Comparison of ENCODE assay signal across 8 cellular contexts in genomic region chr21:25639922-25640670, GRCh38. TPM values are rescaled to one million over a fixed set of nuclear protein-coding genes. Genes with fewer than 3 reads are reported as not detected.
DNase-seq lines count a peak whose midpoint lies in the region; ATAC-seq and TF ChIP-seq lines count a peak whose summit lies in the region.

No MANE protein-coding gene starts in this region.

- WGBS in testis, 2 donors, result 0 to 1% methylated on average over 18 to 39 of the region's 41 CpGs

- intact Hi-C loops in testis (cut with DNase I; ENCODE audit: low total_unique reads), result no loop called here

- peak overlapping the region; percentile 75 for H3K4me3 Mint-ChIP-seq in memory B cell

- ATAC-seq in HG02973 (IDR thresholded peaks at IDR 0.05; ENCODE audit: unreplicated experiment), result peak; percentile 14
- peak; percentile 16 for ATAC-seq in memory B cell (ENCODE audit: low read depth)

- peaks cover 6% of the 10 kb centered on the region for H3K27me3 Mint-ChIP-seq in memory B cell

- H3K4me1 Mint-ChIP-seq in memory B cell, result peaks cover 9% of the 10 kb centered on the region

- TF ChIP-seq POLR2A in testis (IDR thresholded peaks at IDR 0.05), result no peak

- no peaks in the 10 kb centered on the region for H3K36me3 Mint-ChIP-seq in memory B cell

- no peaks in the 10 kb centered on the region for H3K9me3 Mint-ChIP-seq in memory B cell

- H3K27me3 ChIP-seq in testis, result no peaks in the 10 kb centered on the region

- H3K9ac ChIP-seq in SK-N-MC (ENCODE audit: insufficient read length), result no peak overlapping the region

- DNase-seq in activated CD4-positive, alpha-beta T cell treated with anti-CD3 and anti-CD28 coated beads for 48 hours, result peak; percentile 6
- DNase-seq in activated CD4-positive, alpha-beta T cell treated with anti-CD3 and anti-CD28 coated beads, Interleukin-2, amount 50 U/mL, for 1 hour, result no peak
- no peak for DNase-seq in SK-N-MC (ENCODE audit: low read depth, low spot score)
- peak; percentile 71 for DNase-seq in ecto neural progenitor cell (ENCODE audit: low spot score)
- peak; percentile 11 to 14 for DNase-seq in memory B cell (ENCODE audit: low spot score in 2 of 2)
- DNase-seq in testis, result peak; percentile 60
- DNase-seq in stimulated activated naive CD4-positive, alpha-beta T cell treated with Interleukin-2 at 50 U/mL for 16 hours (lab: John Stamatoyannopoulos, UW), result no peak

- H3K27ac ChIP-seq in SK-N-MC, result no peak overlapping the region
- H3K27ac ChIP-seq in testis, result peak overlapping the region; percentile 84 to 94

- TF ChIP-seq CTCF in testis (IDR thresholded peaks at IDR 0.05), result no peak

- H3K9me3 ChIP-seq in SK-N-MC (ENCODE audit: low read depth, low read length) (no peaks in the 10 kb centered on the region), testis (no peaks in the 10 kb centered on the region)

- peaks cover 4% of the 10 kb centered on the region for H3K4me1 ChIP-seq in testis

- H3K36me3 ChIP-seq in SK-N-MC (ENCODE audit: insufficient read depth, low read length) (no peaks in the 10 kb centered on the region), testis (ENCODE audit: low read depth, missing control alignments) (no peaks in the 10 kb centered on the region)

- H3K4me3 ChIP-seq in SK-N-MC (peak overlapping the region; percentile 83), testis (peak overlapping the region; percentile 58 to 88)

- H3K27ac Mint-ChIP-seq in memory B cell, result peak overlapping the region; percentile 13

RNA-seq across cellular contexts. Expression of gene JAM2, which starts 1.0 kb away (rescaled TPM):
- 10 to 100 TPM; 91.1 to 93.5 TPM for total RNA-seq in testis
- polyA plus RNA-seq in testis (ENCODE audit: insufficient read depth, low read depth, low replicate concordance), result 76.2 TPM

RNA-seq across cellular contexts. Expression of gene MRPL39, which starts 32.8 kb away (rescaled TPM):
- total RNA-seq in testis, result 10 to 100 TPM; 35.5 to 48.8 TPM
- polyA plus RNA-seq in testis (ENCODE audit: insufficient read depth, low read depth, low replicate concordance), result 66.7 TPM

Comparison
In these comparisons a context has a peak if more than half of its experiments do, and no peak if none do; other contexts are left out.
1. DNase-seq: peak in activated CD4-positive, alpha-beta T cell treated with anti-CD3 and anti-CD28 coated beads for 48 hours (single experiment), ecto neural progenitor cell (single experiment), memory B cell (2 of 2) and testis (single experiment); none in activated CD4-positive, alpha-beta T cell treated with anti-CD3 and anti-CD28 coated beads, Interleukin-2, amount 50 U/mL, for 1 hour (single experiment), SK-N-MC (single experiment) and stimulated activated naive CD4-positive, alpha-beta T cell treated with Interleukin-2 at 50 U/mL for 16 hours (single experiment).